In genomic region chr6:37495199-37495913, GRCh38 we compare ENCODE assay signal across 21 cellular contexts. TPM values are rescaled to one million over a fixed set of nuclear protein-coding genes. Genes with fewer than 3 reads are reported as not detected.
A peak's percentile ranks its signal among the peaks of the same experiment; 100 is the strongest.
DNase-seq lines count a peak whose midpoint lies in the region; ATAC-seq, FAIRE-seq and TF ChIP-seq lines count a peak whose summit lies in the region.
"Had no signal": no experiment of that assay in that cellular context is flagged by ENCODE, and none has a peak within 500 bp of the region (broad histone marks: within the 10 kb centered on the region; RNA-seq: fewer than 3 reads in every experiment).

No MANE protein-coding gene starts in this region.

- peak overlapping the region; percentile 72 for H3K4me3 Mint-ChIP-seq in activated naive CD8-positive, alpha-beta T cell
- H3K4me3 Mint-ChIP-seq: activated B cell treated with CpG ODN at 0.5 μM for 24 hours, endodermal cell, GM23338 had no signal

- DNase-seq in DMS 273 (lab: John Stamatoyannopoulos, UW; ENCODE audit: unreplicated experiment) (peak; percentile 46), DMS 273 treated with DMSO at 0.1 percent for 48 hours (lab: John Stamatoyannopoulos, UW) (no peak), GM12865 (ENCODE audit: low read depth) (peak; percentile 48), NCI-H510A treated with DMSO at 0.1 percent for 48 hours (lab: John Stamatoyannopoulos, UW) (peak; percentile 75), NAMALWA (ENCODE audit: low spot score) (no peak), ovary (no peak), pancreas (no peak)
- DNase-seq: activated B cell treated with CpG ODN at 0.5 μM for 24 hours; caudate nucleus; endodermal cell; IMR-90; lower lobe of right lung; naive thymus-derived CD8-positive, alpha-beta T cell; NCI-H187; right lobe of liver; SW 1271 had no signal

- H3K9me3 ChIP-seq in ovary (no peaks in the 10 kb centered on the region), pancreas (no peaks in the 10 kb centered on the region)
- H3K9me3 ChIP-seq: lower lobe of right lung, right lobe of liver had no signal

- H3K36me3 ChIP-seq in ovary (no peaks in the 10 kb centered on the region), pancreas (no peaks in the 10 kb centered on the region)
- H3K36me3 ChIP-seq: lower lobe of right lung, right lobe of liver had no signal

- peaks cover 5% of the 10 kb centered on the region for H3K4me1 ChIP-seq in ovary (ENCODE audit: insufficient read depth)
- H3K4me1 ChIP-seq in pancreas = peaks cover 0 to 4% (median 0%) of the 10 kb centered on the region in 3 donors

- intact Hi-C loops in ovary (cut with DNase I) = no loop called here
- intact Hi-C loops in pancreas (cut with DNase I) = no loop called here

- TF ChIP-seq CTCF in GM12865 (IDR thresholded peaks at IDR 0.05; ENCODE audit: insufficient read depth, low read depth, low read length, missing control alignments) (no peak), ovary (IDR thresholded peaks at IDR 0.05) (no peak), pancreas (IDR thresholded peaks at IDR 0.05) (no peak)

- no peak for TF ChIP-seq EP300 in ovary (IDR thresholded peaks at IDR 0.05)

- peaks cover 82% of the 10 kb centered on the region for H3K4me1 Mint-ChIP-seq in activated naive CD8-positive, alpha-beta T cell (ENCODE audit: low read depth)

- peaks cover 4% of the 10 kb centered on the region for H3K36me3 Mint-ChIP-seq in activated naive CD8-positive, alpha-beta T cell
- H3K36me3 Mint-ChIP-seq: naive thymus-derived CD8-positive, alpha-beta T cell had no signal

- H3K27me3 Mint-ChIP-seq in activated naive CD8-positive, alpha-beta T cell = no peaks in the 10 kb centered on the region
- H3K27me3 Mint-ChIP-seq: activated B cell treated with CpG ODN at 0.5 μM for 24 hours; naive thymus-derived CD8-positive, alpha-beta T cell had no signal

- H3K4me3 ChIP-seq in GM12865 (ENCODE audit: low read depth, low read length) = no peak overlapping the region
- H3K4me3 ChIP-seq in ovary = no peak overlapping the region
- H3K4me3 ChIP-seq in pancreas = no peak overlapping the region
- H3K4me3 ChIP-seq: GM23338, lower lobe of right lung, right lobe of liver had no signal

- no peaks in the 10 kb centered on the region for H3K27me3 ChIP-seq in ovary
- H3K27me3 ChIP-seq in pancreas = no peaks in the 10 kb centered on the region
- H3K27me3 ChIP-seq: right lobe of liver had no signal

- TF ChIP-seq POLR2A in ovary (IDR thresholded peaks at IDR 0.05) = no peak

- H3K27ac ChIP-seq in ovary (no peak overlapping the region), pancreas (no peak overlapping the region)
- H3K27ac ChIP-seq: 22Rv1, lower lobe of right lung, right lobe of liver had no signal

- H3K9me3 Mint-ChIP-seq in activated naive CD8-positive, alpha-beta T cell (ENCODE audit: low read depth) = no peaks in the 10 kb centered on the region
- H3K9me3 Mint-ChIP-seq: activated B cell treated with CpG ODN at 0.5 μM for 24 hours; endodermal cell; GM23338; naive thymus-derived CD8-positive, alpha-beta T cell had no signal

- peak overlapping the region; percentile 93 for H3K27ac Mint-ChIP-seq in activated naive CD8-positive, alpha-beta T cell
- H3K27ac Mint-ChIP-seq: activated B cell treated with CpG ODN at 0.5 μM for 24 hours, endodermal cell, GM23338 had no signal

- ATAC-seq in pancreas = no peak
- ATAC-seq: GM23338; lower lobe of right lung; naive thymus-derived CD8-positive, alpha-beta T cell; right lobe of liver had no signal

- FAIRE-seq in pancreas (lab: Jason Lieb, UNC) = no peak
- FAIRE-seq: G401.6, GM18507 had no signal

- 87 to 93% (median 92%) methylated on average over 3 of the region's 3 CpGs for WGBS in ovary, 3 donors
- 78 to 88% methylated on average over 3 of the region's 3 CpGs for WGBS in pancreas, 2 donors

RNA-seq across cellular contexts. Expression of gene CCDC167, which starts 4.3 kb away (rescaled TPM):
- total RNA-seq in ovary = 10 to 100 TPM in 1 of 7 donors, 1 to 10 TPM in 6; 4.4 to 21.9 (median 8.1) TPM
- polyA plus RNA-seq in ovary = 10 to 100 TPM; 11.0 to 13.5 TPM
- total RNA-seq in pancreas = 10 to 100 TPM in 1 of 6 donors, 1 to 10 TPM in 5; 4.3 to 11.5 (median 5.5) TPM
- polyA plus RNA-seq in pancreas = 10 to 100 TPM; 12.1 to 12.4 TPM

Comparison
In these comparisons a context has a peak if more than half of its experiments do, and no peak if none do; other contexts are left out.
1. DNase-seq: peak in DMS 273 (single experiment), GM12865 (single experiment) and NCI-H510A treated with DMSO at 0.1 percent for 48 hours (single experiment); none in DMS 273 treated with DMSO at 0.1 percent for 48 hours (single experiment), NAMALWA (single experiment), ovary (0 of 5) and pancreas (0 of 6).